1 cellular context compared by ENCODE assay signal in the genomic region with DNA sequence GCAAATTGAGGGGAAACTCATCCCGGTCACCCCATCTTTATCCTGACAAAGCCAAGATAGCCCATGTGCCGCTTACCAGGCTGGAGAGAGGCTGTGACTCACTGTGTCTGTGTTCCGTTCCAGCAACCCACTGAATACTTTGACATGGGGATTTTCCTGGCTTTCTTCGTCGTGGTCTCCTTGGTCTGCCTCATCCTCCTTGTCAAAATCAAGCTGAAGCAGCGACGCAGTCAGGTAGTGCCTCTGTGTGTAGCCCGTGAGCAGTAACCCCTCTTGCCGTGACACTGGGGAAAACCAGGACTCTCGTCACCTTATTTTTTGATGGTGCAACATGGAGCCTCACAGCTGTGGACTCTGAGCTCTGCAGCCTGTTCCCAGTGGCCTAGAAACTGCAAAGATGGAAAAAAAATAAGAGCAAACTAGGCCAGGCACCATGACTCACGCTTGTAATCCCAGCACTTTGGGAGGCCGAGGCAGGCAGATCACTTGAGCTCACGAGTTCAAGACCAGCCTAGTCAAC.
TF ChIP-seq lines count a peak whose summit lies in the region.

No MANE protein-coding gene starts in this region.

TF ChIP-seq in HepG2, 621 proteins besides CTCF, POLR2A, EP300 and RAD21 (continued from another document and continues in another):
- TF ChIP-seq, protein P1, sequence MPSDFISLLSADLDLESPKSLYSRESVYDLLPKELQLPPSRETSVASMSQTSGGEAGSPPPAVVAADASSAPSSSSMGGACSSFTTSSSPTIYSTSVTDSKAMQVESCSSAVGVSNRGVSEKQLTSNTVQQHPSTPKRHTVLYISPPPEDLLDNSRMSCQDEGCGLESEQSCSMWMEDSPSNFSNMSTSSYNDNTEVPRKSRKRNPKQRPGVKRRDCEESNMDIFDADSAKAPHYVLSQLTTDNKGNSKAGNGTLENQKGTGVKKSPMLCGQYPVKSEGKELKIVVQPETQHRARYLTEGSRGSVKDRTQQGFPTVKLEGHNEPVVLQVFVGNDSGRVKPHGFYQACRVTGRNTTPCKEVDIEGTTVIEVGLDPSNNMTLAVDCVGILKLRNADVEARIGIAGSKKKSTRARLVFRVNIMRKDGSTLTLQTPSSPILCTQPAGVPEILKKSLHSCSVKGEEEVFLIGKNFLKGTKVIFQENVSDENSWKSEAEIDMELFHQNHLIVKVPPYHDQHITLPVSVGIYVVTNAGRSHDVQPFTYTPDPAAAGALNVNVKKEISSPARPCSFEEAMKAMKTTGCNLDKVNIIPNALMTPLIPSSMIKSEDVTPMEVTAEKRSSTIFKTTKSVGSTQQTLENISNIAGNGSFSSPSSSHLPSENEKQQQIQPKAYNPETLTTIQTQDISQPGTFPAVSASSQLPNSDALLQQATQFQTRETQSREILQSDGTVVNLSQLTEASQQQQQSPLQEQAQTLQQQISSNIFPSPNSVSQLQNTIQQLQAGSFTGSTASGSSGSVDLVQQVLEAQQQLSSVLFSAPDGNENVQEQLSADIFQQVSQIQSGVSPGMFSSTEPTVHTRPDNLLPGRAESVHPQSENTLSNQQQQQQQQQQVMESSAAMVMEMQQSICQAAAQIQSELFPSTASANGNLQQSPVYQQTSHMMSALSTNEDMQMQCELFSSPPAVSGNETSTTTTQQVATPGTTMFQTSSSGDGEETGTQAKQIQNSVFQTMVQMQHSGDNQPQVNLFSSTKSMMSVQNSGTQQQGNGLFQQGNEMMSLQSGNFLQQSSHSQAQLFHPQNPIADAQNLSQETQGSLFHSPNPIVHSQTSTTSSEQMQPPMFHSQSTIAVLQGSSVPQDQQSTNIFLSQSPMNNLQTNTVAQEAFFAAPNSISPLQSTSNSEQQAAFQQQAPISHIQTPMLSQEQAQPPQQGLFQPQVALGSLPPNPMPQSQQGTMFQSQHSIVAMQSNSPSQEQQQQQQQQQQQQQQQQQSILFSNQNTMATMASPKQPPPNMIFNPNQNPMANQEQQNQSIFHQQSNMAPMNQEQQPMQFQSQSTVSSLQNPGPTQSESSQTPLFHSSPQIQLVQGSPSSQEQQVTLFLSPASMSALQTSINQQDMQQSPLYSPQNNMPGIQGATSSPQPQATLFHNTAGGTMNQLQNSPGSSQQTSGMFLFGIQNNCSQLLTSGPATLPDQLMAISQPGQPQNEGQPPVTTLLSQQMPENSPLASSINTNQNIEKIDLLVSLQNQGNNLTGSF (CRISPR knock-in tag; IDR thresholded peaks at IDR 0.05): no peak
- TF ChIP-seq ZNF549 (CRISPR knock-in tag; IDR thresholded peaks at IDR 0.05) (no peak), ZNF446 (CRISPR knock-in tag; IDR thresholded peaks at IDR 0.05) (no peak), NR3C1 (CRISPR knock-in tag; IDR thresholded peaks at IDR 0.05) (no peak), ZSCAN21 (CRISPR knock-in tag; IDR thresholded peaks at IDR 0.05; ENCODE audit: borderline replicate concordance) (no peak), ZNF207 (IDR thresholded peaks at IDR 0.05; ENCODE audit: borderline replicate concordance) (no peak), PAF1 (CRISPR knock-in tag; IDR thresholded peaks at IDR 0.05) (no peak), NFRKB (IDR thresholded peaks at IDR 0.05) (no peak), THYN1 (CRISPR knock-in tag; IDR thresholded peaks at IDR 0.05; ENCODE audit: borderline replicate concordance, low read depth) (no peak), CBX2 (IDR thresholded peaks at IDR 0.05; ENCODE audit: low read depth, low read length) (no peak), CBX2 (CRISPR knock-in tag; IDR thresholded peaks at IDR 0.05; ENCODE audit: low read depth) (no peak), NFYB (CRISPR knock-in tag; IDR thresholded peaks at IDR 0.05) (no peak), ZBTB8A (CRISPR knock-in tag; IDR thresholded peaks at IDR 0.05; ENCODE audit: borderline replicate concordance, low read depth) (no peak), TBL1XR1 (IDR thresholded peaks at IDR 0.05; ENCODE audit: borderline replicate concordance, low read length, partially characterized antibody) (no peak), RORA (CRISPR knock-in tag; IDR thresholded peaks at IDR 0.05) (no peak), ZNF773 (CRISPR knock-in tag; IDR thresholded peaks at IDR 0.05; ENCODE audit: borderline replicate concordance) (no peak), TBX3 (IDR thresholded peaks at IDR 0.05; ENCODE audit: borderline replicate concordance) (no peak), ZNF615 (CRISPR knock-in tag; IDR thresholded peaks at IDR 0.05; ENCODE audit: borderline replicate concordance) (no peak), CEBPG (CRISPR knock-in tag; IDR thresholded peaks at IDR 0.05) (peak; percentile 28; the same call in 1 of the 2 replicates), RXRA (CRISPR knock-in tag; IDR thresholded peaks at IDR 0.05) (peak; percentile 33; the same call in 1 of the 2 replicates), ZMYM2 (CRISPR knock-in tag; IDR thresholded peaks at IDR 0.05) (peak; percentile 91), ZSCAN20 (CRISPR knock-in tag; IDR thresholded peaks at IDR 0.05; ENCODE audit: borderline replicate concordance) (no peak), ZNF879 (CRISPR knock-in tag; IDR thresholded peaks at IDR 0.05) (no peak), KAT7 (CRISPR knock-in tag; IDR thresholded peaks at IDR 0.05; ENCODE audit: borderline replicate concordance) (no peak), RFX3 (CRISPR knock-in tag; IDR thresholded peaks at IDR 0.05) (no peak), ZFP36L2 (CRISPR knock-in tag; IDR thresholded peaks at IDR 0.05) (no peak), ZNF264 (CRISPR knock-in tag; IDR thresholded peaks at IDR 0.05) (no peak), NRL (CRISPR knock-in tag; IDR thresholded peaks at IDR 0.05; ENCODE audit: borderline replicate concordance) (no peak), SALL1 (CRISPR knock-in tag; IDR thresholded peaks at IDR 0.05) (peak; percentile 55; the same call in 1 of the 2 replicates), KDM2A (CRISPR knock-in tag; IDR thresholded peaks at IDR 0.05; ENCODE audit: borderline replicate concordance, low read depth) (0 out of 2 replicates have a peak, but pooled peaks have one; percentile 15), NR2C2 (CRISPR knock-in tag; IDR thresholded peaks at IDR 0.05; ENCODE audit: borderline replicate concordance) (no peak), NR2F6 (IDR thresholded peaks at IDR 0.05) (no peak), NR2F6 (CRISPR knock-in tag; IDR thresholded peaks at IDR 0.05) (no peak), RCOR2 (CRISPR knock-in tag; IDR thresholded peaks at IDR 0.05) (peak; percentile 33; the same call in 1 of the 2 replicates), HIVEP1 (CRISPR knock-in tag; IDR thresholded peaks at IDR 0.05) (no peak), ZNF629 (CRISPR knock-in tag; conservative IDR thresholded peaks at IDR 0.05) (0 out of 2 replicates have a peak, but pooled peaks have one; percentile 13), TSC22D2 (CRISPR knock-in tag; IDR thresholded peaks at IDR 0.05; ENCODE audit: borderline replicate concordance) (no peak)
- TF ChIP-seq, protein P2, sequence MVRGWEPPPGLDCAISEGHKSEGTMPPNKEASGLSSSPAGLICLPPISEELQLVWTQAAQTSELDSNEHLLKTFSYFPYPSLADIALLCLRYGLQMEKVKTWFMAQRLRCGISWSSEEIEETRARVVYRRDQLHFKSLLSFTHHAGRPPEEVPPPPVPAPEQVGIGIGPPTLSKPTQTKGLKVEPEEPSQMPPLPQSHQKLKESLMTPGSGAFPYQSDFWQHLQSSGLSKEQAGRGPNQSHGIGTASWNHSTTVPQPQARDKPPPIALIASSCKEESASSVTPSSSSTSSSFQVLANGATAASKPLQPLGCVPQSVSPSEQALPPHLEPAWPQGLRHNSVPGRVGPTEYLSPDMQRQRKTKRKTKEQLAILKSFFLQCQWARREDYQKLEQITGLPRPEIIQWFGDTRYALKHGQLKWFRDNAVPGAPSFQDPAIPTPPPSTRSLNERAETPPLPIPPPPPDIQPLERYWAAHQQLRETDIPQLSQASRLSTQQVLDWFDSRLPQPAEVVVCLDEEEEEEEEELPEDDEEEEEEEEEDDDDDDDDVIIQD (CRISPR knock-in tag; IDR thresholded peaks at IDR 0.05; ENCODE audit: low read depth): peak; percentile 55; the same call in 1 of the 2 replicates
- TF ChIP-seq, protein P3, sequence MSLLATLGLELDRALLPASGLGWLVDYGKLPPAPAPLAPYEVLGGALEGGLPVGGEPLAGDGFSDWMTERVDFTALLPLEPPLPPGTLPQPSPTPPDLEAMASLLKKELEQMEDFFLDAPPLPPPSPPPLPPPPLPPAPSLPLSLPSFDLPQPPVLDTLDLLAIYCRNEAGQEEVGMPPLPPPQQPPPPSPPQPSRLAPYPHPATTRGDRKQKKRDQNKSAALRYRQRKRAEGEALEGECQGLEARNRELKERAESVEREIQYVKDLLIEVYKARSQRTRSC (CRISPR knock-in tag; IDR thresholded peaks at IDR 0.05; ENCODE audit: low read depth): no peak
- TF ChIP-seq, protein P4, sequence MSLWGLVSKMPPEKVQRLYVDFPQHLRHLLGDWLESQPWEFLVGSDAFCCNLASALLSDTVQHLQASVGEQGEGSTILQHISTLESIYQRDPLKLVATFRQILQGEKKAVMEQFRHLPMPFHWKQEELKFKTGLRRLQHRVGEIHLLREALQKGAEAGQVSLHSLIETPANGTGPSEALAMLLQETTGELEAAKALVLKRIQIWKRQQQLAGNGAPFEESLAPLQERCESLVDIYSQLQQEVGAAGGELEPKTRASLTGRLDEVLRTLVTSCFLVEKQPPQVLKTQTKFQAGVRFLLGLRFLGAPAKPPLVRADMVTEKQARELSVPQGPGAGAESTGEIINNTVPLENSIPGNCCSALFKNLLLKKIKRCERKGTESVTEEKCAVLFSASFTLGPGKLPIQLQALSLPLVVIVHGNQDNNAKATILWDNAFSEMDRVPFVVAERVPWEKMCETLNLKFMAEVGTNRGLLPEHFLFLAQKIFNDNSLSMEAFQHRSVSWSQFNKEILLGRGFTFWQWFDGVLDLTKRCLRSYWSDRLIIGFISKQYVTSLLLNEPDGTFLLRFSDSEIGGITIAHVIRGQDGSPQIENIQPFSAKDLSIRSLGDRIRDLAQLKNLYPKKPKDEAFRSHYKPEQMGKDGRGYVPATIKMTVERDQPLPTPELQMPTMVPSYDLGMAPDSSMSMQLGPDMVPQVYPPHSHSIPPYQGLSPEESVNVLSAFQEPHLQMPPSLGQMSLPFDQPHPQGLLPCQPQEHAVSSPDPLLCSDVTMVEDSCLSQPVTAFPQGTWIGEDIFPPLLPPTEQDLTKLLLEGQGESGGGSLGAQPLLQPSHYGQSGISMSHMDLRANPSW (CRISPR knock-in tag; IDR thresholded peaks at IDR 0.05; ENCODE audit: borderline replicate concordance): no peak
- TF ChIP-seq, protein P5, sequence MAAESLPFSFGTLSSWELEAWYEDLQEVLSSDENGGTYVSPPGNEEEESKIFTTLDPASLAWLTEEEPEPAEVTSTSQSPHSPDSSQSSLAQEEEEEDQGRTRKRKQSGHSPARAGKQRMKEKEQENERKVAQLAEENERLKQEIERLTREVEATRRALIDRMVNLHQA (CRISPR knock-in tag; IDR thresholded peaks at IDR 0.05): no peak
- TF ChIP-seq, protein P6, sequence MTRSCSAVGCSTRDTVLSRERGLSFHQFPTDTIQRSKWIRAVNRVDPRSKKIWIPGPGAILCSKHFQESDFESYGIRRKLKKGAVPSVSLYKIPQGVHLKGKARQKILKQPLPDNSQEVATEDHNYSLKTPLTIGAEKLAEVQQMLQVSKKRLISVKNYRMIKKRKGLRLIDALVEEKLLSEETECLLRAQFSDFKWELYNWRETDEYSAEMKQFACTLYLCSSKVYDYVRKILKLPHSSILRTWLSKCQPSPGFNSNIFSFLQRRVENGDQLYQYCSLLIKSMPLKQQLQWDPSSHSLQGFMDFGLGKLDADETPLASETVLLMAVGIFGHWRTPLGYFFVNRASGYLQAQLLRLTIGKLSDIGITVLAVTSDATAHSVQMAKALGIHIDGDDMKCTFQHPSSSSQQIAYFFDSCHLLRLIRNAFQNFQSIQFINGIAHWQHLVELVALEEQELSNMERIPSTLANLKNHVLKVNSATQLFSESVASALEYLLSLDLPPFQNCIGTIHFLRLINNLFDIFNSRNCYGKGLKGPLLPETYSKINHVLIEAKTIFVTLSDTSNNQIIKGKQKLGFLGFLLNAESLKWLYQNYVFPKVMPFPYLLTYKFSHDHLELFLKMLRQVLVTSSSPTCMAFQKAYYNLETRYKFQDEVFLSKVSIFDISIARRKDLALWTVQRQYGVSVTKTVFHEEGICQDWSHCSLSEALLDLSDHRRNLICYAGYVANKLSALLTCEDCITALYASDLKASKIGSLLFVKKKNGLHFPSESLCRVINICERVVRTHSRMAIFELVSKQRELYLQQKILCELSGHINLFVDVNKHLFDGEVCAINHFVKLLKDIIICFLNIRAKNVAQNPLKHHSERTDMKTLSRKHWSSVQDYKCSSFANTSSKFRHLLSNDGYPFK (CRISPR knock-in tag; IDR thresholded peaks at IDR 0.05; ENCODE audit: borderline replicate concordance): no peak
- TF ChIP-seq, protein P7, sequence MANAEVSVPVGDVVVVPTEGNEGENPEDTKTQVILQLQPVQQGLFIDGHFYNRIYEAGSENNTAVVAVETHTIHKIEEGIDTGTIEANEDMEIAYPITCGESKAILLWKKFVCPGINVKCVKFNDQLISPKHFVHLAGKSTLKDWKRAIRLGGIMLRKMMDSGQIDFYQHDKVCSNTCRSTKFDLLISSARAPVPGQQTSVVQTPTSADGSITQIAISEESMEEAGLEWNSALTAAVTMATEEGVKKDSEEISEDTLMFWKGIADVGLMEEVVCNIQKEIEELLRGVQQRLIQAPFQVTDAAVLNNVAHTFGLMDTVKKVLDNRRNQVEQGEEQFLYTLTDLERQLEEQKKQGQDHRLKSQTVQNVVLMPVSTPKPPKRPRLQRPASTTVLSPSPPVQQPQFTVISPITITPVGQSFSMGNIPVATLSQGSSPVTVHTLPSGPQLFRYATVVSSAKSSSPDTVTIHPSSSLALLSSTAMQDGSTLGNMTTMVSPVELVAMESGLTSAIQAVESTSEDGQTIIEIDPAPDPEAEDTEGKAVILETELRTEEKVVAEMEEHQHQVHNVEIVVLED (CRISPR knock-in tag; IDR thresholded peaks at IDR 0.05; ENCODE audit: borderline replicate concordance): no peak
- TF ChIP-seq, protein P8, sequence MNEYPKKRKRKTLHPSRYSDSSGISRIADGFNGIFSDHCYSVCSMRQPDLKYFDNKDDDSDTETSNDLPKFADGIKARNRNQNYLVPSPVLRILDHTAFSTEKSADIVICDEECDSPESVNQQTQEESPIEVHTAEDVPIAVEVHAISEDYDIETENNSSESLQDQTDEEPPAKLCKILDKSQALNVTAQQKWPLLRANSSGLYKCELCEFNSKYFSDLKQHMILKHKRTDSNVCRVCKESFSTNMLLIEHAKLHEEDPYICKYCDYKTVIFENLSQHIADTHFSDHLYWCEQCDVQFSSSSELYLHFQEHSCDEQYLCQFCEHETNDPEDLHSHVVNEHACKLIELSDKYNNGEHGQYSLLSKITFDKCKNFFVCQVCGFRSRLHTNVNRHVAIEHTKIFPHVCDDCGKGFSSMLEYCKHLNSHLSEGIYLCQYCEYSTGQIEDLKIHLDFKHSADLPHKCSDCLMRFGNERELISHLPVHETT (CRISPR knock-in tag; conservative IDR thresholded peaks at IDR 0.05): no peak
- TF ChIP-seq, protein P9, sequence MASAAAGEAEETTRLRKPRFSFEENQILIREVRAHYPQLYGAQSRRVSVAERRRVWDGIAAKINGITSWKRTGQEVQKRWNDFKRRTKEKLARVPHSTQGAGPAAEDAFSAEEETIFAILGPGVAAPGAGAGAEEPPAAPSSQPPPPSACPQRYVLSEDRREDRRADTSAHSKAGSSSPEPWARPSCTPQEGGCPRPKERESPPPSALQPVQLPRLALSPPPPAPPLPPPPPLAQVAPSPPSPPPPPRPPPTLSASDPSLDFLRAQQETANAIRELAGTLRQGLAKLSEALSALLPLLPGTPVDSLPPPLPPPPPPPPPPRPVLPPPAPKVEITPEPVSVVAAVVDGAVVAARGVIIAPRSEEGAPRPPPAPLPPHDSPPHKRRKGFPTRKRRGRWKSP (CRISPR knock-in tag; IDR thresholded peaks at IDR 0.05): no peak
